ENCODE assay signal across 1 cellular context in genomic region chr6:33786736-33787135, GRCh38.
TF ChIP-seq lines count a peak whose summit lies in the region.

No MANE protein-coding gene starts in this region.

TF ChIP-seq in GM23338, 12 proteins besides CTCF, POLR2A, EP300 and RAD21 (continued from another document):
- TF ChIP-seq ZNF462 (CRISPR knock-in tag; IDR thresholded peaks at IDR 0.05): no peak
- no peak for TF ChIP-seq EZH2phosphoT487 (IDR thresholded peaks at IDR 0.05; ENCODE audit: unreplicated experiment)
- TF ChIP-seq EZH2 (IDR thresholded peaks at IDR 0.05; ENCODE audit: low read depth, unreplicated experiment): no peak
- TF ChIP-seq, protein P1, sequence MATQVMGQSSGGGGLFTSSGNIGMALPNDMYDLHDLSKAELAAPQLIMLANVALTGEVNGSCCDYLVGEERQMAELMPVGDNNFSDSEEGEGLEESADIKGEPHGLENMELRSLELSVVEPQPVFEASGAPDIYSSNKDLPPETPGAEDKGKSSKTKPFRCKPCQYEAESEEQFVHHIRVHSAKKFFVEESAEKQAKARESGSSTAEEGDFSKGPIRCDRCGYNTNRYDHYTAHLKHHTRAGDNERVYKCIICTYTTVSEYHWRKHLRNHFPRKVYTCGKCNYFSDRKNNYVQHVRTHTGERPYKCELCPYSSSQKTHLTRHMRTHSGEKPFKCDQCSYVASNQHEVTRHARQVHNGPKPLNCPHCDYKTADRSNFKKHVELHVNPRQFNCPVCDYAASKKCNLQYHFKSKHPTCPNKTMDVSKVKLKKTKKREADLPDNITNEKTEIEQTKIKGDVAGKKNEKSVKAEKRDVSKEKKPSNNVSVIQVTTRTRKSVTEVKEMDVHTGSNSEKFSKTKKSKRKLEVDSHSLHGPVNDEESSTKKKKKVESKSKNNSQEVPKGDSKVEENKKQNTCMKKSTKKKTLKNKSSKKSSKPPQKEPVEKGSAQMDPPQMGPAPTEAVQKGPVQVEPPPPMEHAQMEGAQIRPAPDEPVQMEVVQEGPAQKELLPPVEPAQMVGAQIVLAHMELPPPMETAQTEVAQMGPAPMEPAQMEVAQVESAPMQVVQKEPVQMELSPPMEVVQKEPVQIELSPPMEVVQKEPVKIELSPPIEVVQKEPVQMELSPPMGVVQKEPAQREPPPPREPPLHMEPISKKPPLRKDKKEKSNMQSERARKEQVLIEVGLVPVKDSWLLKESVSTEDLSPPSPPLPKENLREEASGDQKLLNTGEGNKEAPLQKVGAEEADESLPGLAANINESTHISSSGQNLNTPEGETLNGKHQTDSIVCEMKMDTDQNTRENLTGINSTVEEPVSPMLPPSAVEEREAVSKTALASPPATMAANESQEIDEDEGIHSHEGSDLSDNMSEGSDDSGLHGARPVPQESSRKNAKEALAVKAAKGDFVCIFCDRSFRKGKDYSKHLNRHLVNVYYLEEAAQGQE (IDR thresholded peaks at IDR 0.05; ENCODE audit: unreplicated experiment): no peak
- TF ChIP-seq JUNB (IDR thresholded peaks at IDR 0.05; ENCODE audit: unreplicated experiment): no peak
- TF ChIP-seq ZNF114 (CRISPR knock-in tag; IDR thresholded peaks at IDR 0.05): no peak
- TF ChIP-seq POLR2AphosphoS5 (IDR thresholded peaks at IDR 0.05; ENCODE audit: low read depth): no peak
- no peak for TF ChIP-seq NANOG (IDR thresholded peaks at IDR 0.05; ENCODE audit: borderline replicate concordance)
- no peak for TF ChIP-seq CREB1 (CRISPR knock-in tag; IDR thresholded peaks at IDR 0.05; ENCODE audit: low read depth)
- TF ChIP-seq STAT1 (IDR thresholded peaks at IDR 0.05; ENCODE audit: unreplicated experiment): no peak
- no peak for TF ChIP-seq ETS1 (IDR thresholded peaks at IDR 0.05)
TF ChIP-seq in GM23338: peak in this region for 0.
